ENCODE assay signal across 22 cellular contexts in the genomic region with DNA sequence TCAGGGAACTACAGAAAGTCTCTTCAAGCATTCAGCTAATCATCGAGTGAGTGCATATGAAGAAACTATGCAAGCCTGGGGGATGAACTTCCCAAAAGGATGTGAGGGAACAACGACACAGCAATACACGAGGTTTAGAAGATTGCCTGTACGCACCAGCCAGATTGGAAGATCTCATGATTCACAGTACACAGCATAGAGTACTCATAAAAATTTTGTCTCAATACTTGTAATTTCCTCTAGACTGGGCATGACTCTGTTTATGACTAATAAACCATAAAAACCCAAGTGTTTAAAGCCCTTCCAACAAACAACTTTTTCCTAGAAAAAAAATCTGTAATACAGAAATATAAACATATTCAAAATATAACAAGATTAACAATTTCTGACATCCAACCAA.
DNase-seq lines count a peak whose midpoint lies in the region; ATAC-seq and TF ChIP-seq lines count a peak whose summit lies in the region.
"Had no signal": no experiment of that assay in that cellular context is flagged by ENCODE, and none has a peak within 500 bp of the region (broad histone marks: within the 10 kb centered on the region; RNA-seq: fewer than 3 reads in every experiment).

No MANE protein-coding gene starts in this region.

- H3K4me1 Mint-ChIP-seq in naive thymus-derived CD4-positive, alpha-beta T cell = no peaks in the 10 kb centered on the region

- intact Hi-C loops in cardiac septum (cut with DNase I) = no loop called here
- intact Hi-C loops in naive thymus-derived CD4-positive, alpha-beta T cell (cut with micrococcal nuclease) = no loop called here

- no peak for TF ChIP-seq CTCF in BJ (IDR thresholded peaks at IDR 0.05; ENCODE audit: insufficient read depth, low read depth, low read length)
- TF ChIP-seq CTCF in SU-DHL-6 (IDR thresholded peaks at IDR 0.05; ENCODE audit: insufficient read depth, low read length, poor library complexity, severe bottlenecking) = no peak

- no peak for ATAC-seq in naive thymus-derived CD4-positive, alpha-beta T cell

- POLR2A ChIA-PET in BJ (lab: Charles Lee) = no interaction called here
- POLR2A ChIA-PET in naive thymus-derived CD4-positive, alpha-beta T cell (lab: Charles Lee) = no interaction called here

- H3K9me2 ChIP-seq in SU-DHL-6 (replicated peaks; ENCODE audit: insufficient read depth, low read length) = no peaks in the 10 kb centered on the region

- H3K27me3 Mint-ChIP-seq in naive thymus-derived CD4-positive, alpha-beta T cell = no peaks in the 10 kb centered on the region
- H3K27me3 Mint-ChIP-seq: CD4-positive, alpha-beta T cell; IgD-negative memory B cell had no signal

- H3K36me3 ChIP-seq in BJ (ENCODE audit: control insufficient read depth, insufficient read depth, low read length) = no peaks in the 10 kb centered on the region
- H3K36me3 ChIP-seq in SU-DHL-6 (ENCODE audit: low read length) = peaks cover 23% of the 10 kb centered on the region
- H3K36me3 ChIP-seq in naive thymus-derived CD4-positive, alpha-beta T cell (ENCODE audit: control insufficient read depth in 2 of 3, insufficient read depth in 3 of 3, low read length in 3 of 3) = no peaks in the 10 kb centered on the region
- H3K36me3 ChIP-seq: BE2C had no signal

- peaks cover 69% of the 10 kb centered on the region for H3K79me2 ChIP-seq in SU-DHL-6 (ENCODE audit: insufficient read depth, low read length)

- peak overlapping the region; percentile 85 for H3K27ac ChIP-seq in SU-DHL-6 (ENCODE audit: low read depth, low read length)
- H3K27ac ChIP-seq in naive thymus-derived CD4-positive, alpha-beta T cell (ENCODE audit: low read depth, low read length) = no peak overlapping the region

- H3K9ac ChIP-seq in SU-DHL-6 (ENCODE audit: low read length) = peak overlapping the region; percentile 34

- H4K20me1 ChIP-seq in SU-DHL-6 (ENCODE audit: low read depth, low read length) = no peaks in the 10 kb centered on the region

- peaks cover 29% of the 10 kb centered on the region; the same call in 1 of the 2 replicates for H3F3A ChIP-seq in SU-DHL-6 (ENCODE audit: insufficient read depth)

- H3K9me3 Mint-ChIP-seq in naive thymus-derived CD4-positive, alpha-beta T cell = peaks cover 0 to 21% (median 2%) of the 10 kb centered on the region in 11 donors

- no peak overlapping the region for H2AFZ ChIP-seq in SU-DHL-6 (ENCODE audit: low read depth, low read length, severe bottlenecking)

- H3K27me3 ChIP-seq in BJ (ENCODE audit: control insufficient read depth, insufficient read depth, low read length) (no peaks in the 10 kb centered on the region), SU-DHL-6 (ENCODE audit: low read length) (no peaks in the 10 kb centered on the region)
- H3K27me3 ChIP-seq in naive thymus-derived CD4-positive, alpha-beta T cell (ENCODE audit: control insufficient read depth in 2 of 2, insufficient read depth in 2 of 2, low read length in 2 of 2) = no peaks in the 10 kb centered on the region
- H3K27me3 ChIP-seq: BE2C had no signal

- CTCF ChIA-PET in BJ (lab: Yijun Ruan, JAX) = no interaction called here
- CTCF ChIA-PET in naive thymus-derived CD4-positive, alpha-beta T cell (lab: Charles Lee) = no interaction called here

- H3K4me3 ChIP-seq in BJ (ENCODE audit: low read depth, low read length) = no peak overlapping the region
- peak overlapping the region; percentile 42 for H3K4me3 ChIP-seq in SU-DHL-6 (ENCODE audit: insufficient read depth, low read length, poor library complexity, severe bottlenecking)
- no peak overlapping the region for H3K4me3 ChIP-seq in naive thymus-derived CD4-positive, alpha-beta T cell (ENCODE audit: low read length)

- DNase-seq in BJ (ENCODE audit: low read depth) (peak; percentile 9), HT1080 (ENCODE audit: low read depth) (peak; percentile 37), foreskin melanocyte (peak; percentile 6), cardiac septum (ENCODE audit: low spot score) (no peak), DMS 273 treated with DMSO at 0.1 percent for 48 hours (lab: John Stamatoyannopoulos, UW) (no peak)
- DNase-seq in stimulated activated CD4-positive, alpha-beta T cell treated with anti-CD3 and anti-CD28 coated beads, Interleukin-15, amount 100 ng/mL, for 24 hours = no peak
- DNase-seq in naive thymus-derived CD4-positive, alpha-beta T cell = no peak
- DNase-seq: BE2C; Caco-2; CD4-positive, alpha-beta T cell; DMS53; H7; Karpas-422; MM.1S; NCI-H1092 treated with DMSO at 0.1 percent for 48 hours; NCI-H1694; NCI-H2081 treated with DMSO at 0.1 percent for 48 hours; NCI-H446 treated with DMSO at 0.1 percent for 48 hours; NCI-H69; RPMI8226 had no signal

- no peak overlapping the region for H3K27ac Mint-ChIP-seq in naive thymus-derived CD4-positive, alpha-beta T cell
- H3K27ac Mint-ChIP-seq: CD4-positive, alpha-beta T cell; IgD-negative memory B cell had no signal

- peak overlapping the region; percentile 97 for H3K4me2 ChIP-seq in SU-DHL-6 (ENCODE audit: low read depth, low read length, poor library complexity, severe bottlenecking)

- no peak overlapping the region for H3K4me3 Mint-ChIP-seq in naive thymus-derived CD4-positive, alpha-beta T cell
- H3K4me3 Mint-ChIP-seq: CD4-positive, alpha-beta T cell; IgD-negative memory B cell had no signal

- H3K9me3 ChIP-seq in SU-DHL-6 (ENCODE audit: insufficient read depth, low read length) = peaks cover 8% of the 10 kb centered on the region; the same call in 1 of the 2 replicates
- H3K9me3 ChIP-seq in naive thymus-derived CD4-positive, alpha-beta T cell (ENCODE audit: control insufficient read depth in 2 of 3, low read length in 3 of 3) = no peaks in the 10 kb centered on the region
- H3K9me3 ChIP-seq: BE2C, Caco-2 had no signal

- H3K4me1 ChIP-seq in naive thymus-derived CD4-positive, alpha-beta T cell (ENCODE audit: control insufficient read depth in 2 of 2, insufficient read depth in 2 of 2, low read length in 2 of 2) = no peaks in the 10 kb centered on the region
- H3K4me1 ChIP-seq: BE2C, Caco-2 had no signal

- H3K36me3 Mint-ChIP-seq in naive thymus-derived CD4-positive, alpha-beta T cell = no peaks in the 10 kb centered on the region
- H3K36me3 Mint-ChIP-seq: IgD-negative memory B cell had no signal

Comparison
In these comparisons a context has a peak if more than half of its experiments do, and no peak if none do; other contexts are left out.
1. DNase-seq: peak in BJ (single experiment), HT1080 (single experiment) and foreskin melanocyte (single experiment); none in stimulated activated CD4-positive, alpha-beta T cell treated with anti-CD3 and anti-CD28 coated beads, Interleukin-15, amount 100 ng/mL, for 24 hours (single experiment), cardiac septum (single experiment), naive thymus-derived CD4-positive, alpha-beta T cell (0 of 9) and DMS 273 treated with DMSO at 0.1 percent for 48 hours (single experiment).